Comparison of ENCODE assay signal across 21 cellular contexts in genomic region chr3:112395166-112395894, GRCh38.
DNase-seq lines count a peak whose midpoint lies in the region; ATAC-seq, FAIRE-seq and TF ChIP-seq lines count a peak whose summit lies in the region.
"Had no signal": no experiment of that assay in that cellular context is flagged by ENCODE, and none has a peak within 500 bp of the region (broad histone marks: within the 10 kb centered on the region; RNA-seq: fewer than 3 reads in every experiment).

No MANE protein-coding gene starts in this region.

- intact Hi-C loops in activated CD4-positive, alpha-beta T cell treated with anti-CD3 and anti-CD28 coated beads, Interleukin-2, amount 10 ng/mL, durations not matched to agents 24 days and 14 days (cut with micrococcal nuclease), result no loop called here
- intact Hi-C loops in GM12878 (cut with micrococcal nuclease; ENCODE audit: unreplicated experiment) (no loop called here), lower lobe of right lung (cut with DNase I) (no loop called here), vagina (cut with DNase I) (no loop called here)

- H3K9me3 ChIP-seq in GM12878 (replicated peaks; ENCODE audit: control insufficient read depth, insufficient read depth, low read length), result no peaks in the 10 kb centered on the region; the same call in 1 of the 3 replicates
- no peaks in the 10 kb centered on the region for H3K9me3 ChIP-seq in lower lobe of right lung
- H3K9me3 ChIP-seq in vagina, result no peaks in the 10 kb centered on the region
- H3K9me3 ChIP-seq: HAP-1, tibial artery had no signal

- TF ChIP-seq EP300 in GM12878 (IDR thresholded peaks at IDR 0.05; ENCODE audit: borderline replicate concordance in 1 of 2, control insufficient read depth in 1 of 2, low read depth in 2 of 2, low read length in 2 of 2), result no peak

- RAD21 ChIA-PET in GM12878 (lab: Charles Lee; ENCODE audit: unreplicated experiment), result interaction anchor here (1.0 kb wide), 1 partner anchor 61 kb away, joined by 3 read pairs; no protein-coding TSS in a partner anchor

- H3K4me1 Mint-ChIP-seq in activated CD4-positive, alpha-beta T cell treated with anti-CD3 and anti-CD28 coated beads, Interleukin-2, amount 10 ng/mL, durations not matched to agents 24 days and 14 days, result peaks cover 41% of the 10 kb centered on the region

- H3K4me2 ChIP-seq in GM12878 (ENCODE audit: control insufficient read depth, insufficient read depth), result no peak overlapping the region

- 43% methylated on average over 5 of the region's 5 CpGs for WGBS in GM12878 (ENCODE audit: insufficient coverage, insufficient replicate concordance, low lambda C conversion rate, missing lambda C conversion rate)

- H2AFZ ChIP-seq in GM12878 (ENCODE audit: control insufficient read depth, low read depth, low read length), result peak overlapping the region; percentile 22; the same call in 1 of the 2 replicates

- no peak overlapping the region for H3K9ac ChIP-seq in GM12878 (ENCODE audit: control insufficient read depth, insufficient read depth, low read length)

- H3K36me3 ChIP-seq in GM12878 (ENCODE audit: control insufficient read depth in 2 of 2, insufficient read depth in 2 of 2, low read length in 1 of 2), result no peaks in the 10 kb centered on the region
- H3K36me3 ChIP-seq in lower lobe of right lung, result no peaks in the 10 kb centered on the region
- no peaks in the 10 kb centered on the region for H3K36me3 ChIP-seq in vagina
- H3K36me3 ChIP-seq: HAP-1, right atrium auricular region, tibial artery had no signal

- TF ChIP-seq POLR2A in GM12878 (IDR thresholded peaks at IDR 0.05; ENCODE audit: low read depth, low read length) (no peak), vagina (IDR thresholded peaks at IDR 0.05) (no peak)

- no peak overlapping the region for H3K27ac ChIP-seq in GM12878 (ENCODE audit: control insufficient read depth, insufficient read depth)
- H3K27ac ChIP-seq in lower lobe of right lung, result peak overlapping the region; percentile 9
- H3K27ac ChIP-seq in vagina, result peak overlapping the region; percentile 13
- H3K27ac ChIP-seq in RWPE1, result no peak overlapping the region
- H3K27ac ChIP-seq: right atrium auricular region had no signal

- peak overlapping the region; percentile 1 for H3K27ac Mint-ChIP-seq in activated CD4-positive, alpha-beta T cell treated with anti-CD3 and anti-CD28 coated beads, Interleukin-2, amount 10 ng/mL, durations not matched to agents 24 days and 14 days
- H3K27ac Mint-ChIP-seq: endodermal cell; natural killer cell treated with Interleukin-12 subunit alpha and Interleukin-12 subunit beta and Interleukin-15 and Interleukin-18, amount 100 ng/mL, for 72 hours; T-cell had no signal

- peak; percentile 50 for DNase-seq in activated CD4-positive, alpha-beta T cell treated with anti-CD3 and anti-CD28 coated beads, Interleukin-2, amount 10 ng/mL, durations not matched to agents 24 days and 14 days
- DNase-seq in activated CD4-positive, alpha-beta T cell treated with anti-CD3 and anti-CD28 coated beads, Interleukin-2, amount 50 U/mL, for 48 hours, result no peak
- DNase-seq in GM12878 (ENCODE audit: low read depth, low spot score) (no peak), lower lobe of right lung (no peak), vagina (ENCODE audit: extremely low spot score in 2 of 2) (no peak), RWPE1 (ENCODE audit: low spot score) (no peak)
- DNase-seq: activated naive CD4-positive, alpha-beta T cell treated with anti-CD3 and anti-CD28 coated beads, Interleukin-2, amount 50 U/mL, for 16 hours; Caco-2; central memory CD4-positive, alpha-beta T cell; endodermal cell; left cardiac atrium; NCI-H187 treated with DMSO at 0.1 percent for 48 hours; NCI-H748 treated with DMSO at 0.1 percent for 48 hours; stimulated activated CD4-positive, alpha-beta T cell treated with anti-CD3 and anti-CD28 coated beads, Interleukin-2, amount 100 ng/mL, for 24 hours; T-cell; tibial artery had no signal

- TF ChIP-seq CTCF in GM12878 (IDR thresholded peaks at IDR 0.05 in 2 of 3, conservative IDR thresholded peaks at IDR 0.05 in 1 of 3; ENCODE audit: control insufficient read depth in 2 of 3, extremely low read depth in 1 of 3, insufficient read depth in 1 of 3, low read depth in 3 of 3, low read length in 3 of 3) (no peak), lower lobe of right lung (IDR thresholded peaks at IDR 0.05) (no peak), vagina (IDR thresholded peaks at IDR 0.05) (no peak), RWPE1 (conservative IDR thresholded peaks at IDR 0.05; ENCODE audit: low read depth) (no peak)

- no peaks in the 10 kb centered on the region for H3K79me2 ChIP-seq in GM12878 (ENCODE audit: control insufficient read depth, insufficient read depth, low read length)

- no peaks in the 10 kb centered on the region for H3K27me3 Mint-ChIP-seq in activated CD4-positive, alpha-beta T cell treated with anti-CD3 and anti-CD28 coated beads, Interleukin-2, amount 10 ng/mL, durations not matched to agents 24 days and 14 days
- H3K27me3 Mint-ChIP-seq: T-cell had no signal

- SMC1A ChIA-PET in GM12878 (lab: Charles Lee; ENCODE audit: uncharacterized antibody, unreplicated experiment), result interaction anchor here (0.6 to 1.9 kb wide), 6 partner anchors 9 to 62 kb away, joined by 3 to 5 read pairs (median 4); no protein-coding TSS in a partner anchor

- no peak for FAIRE-seq in GM12878 (lab: Jason Lieb, UNC)

- H3K4me3 ChIP-seq in GM12878 (no peak overlapping the region), lower lobe of right lung (no peak overlapping the region), vagina (no peak overlapping the region)
- H3K4me3 ChIP-seq: HAP-1, right atrium auricular region, tibial artery had no signal

- H3K9me3 Mint-ChIP-seq in activated CD4-positive, alpha-beta T cell treated with anti-CD3 and anti-CD28 coated beads, Interleukin-2, amount 10 ng/mL, durations not matched to agents 24 days and 14 days, result peaks cover 13% of the 10 kb centered on the region
- H3K9me3 Mint-ChIP-seq: natural killer cell treated with Interleukin-12 subunit alpha and Interleukin-12 subunit beta and Interleukin-15 and Interleukin-18, amount 100 ng/mL, for 72 hours had no signal

- CTCF ChIA-PET in GM12878 (lab: Yijun Ruan, JAX) (interaction anchor here (0.6 to 1.5 kb wide), 3 partner anchors 9 to 102 kb away, joined by 3 to 6 read pairs (median 3); partner anchors contain the start of gene SLC9C1), RWPE1 (lab: Yijun Ruan, JAX) (interaction anchor here (0.7 to 0.9 kb wide), 2 partner anchors 9 to 33 kb away, joined by 3 read pairs; no protein-coding TSS in a partner anchor)

- in situ Hi-C loops in GM12878 (cut with MboI), result no loop called here

- no TSS peak for BruUV-seq in GM12878 (replicated peaks; lab: Mats Ljungman, UMichigan)

- H3K36me3 Mint-ChIP-seq in activated CD4-positive, alpha-beta T cell treated with anti-CD3 and anti-CD28 coated beads, Interleukin-2, amount 10 ng/mL, durations not matched to agents 24 days and 14 days (ENCODE audit: low read depth), result peaks cover 5% of the 10 kb centered on the region
- H3K36me3 Mint-ChIP-seq: natural killer cell treated with Interleukin-12 subunit alpha and Interleukin-12 subunit beta and Interleukin-15 and Interleukin-18, amount 100 ng/mL, for 72 hours had no signal

- H3K4me1 ChIP-seq in GM12878 (ENCODE audit: control insufficient read depth, insufficient read depth, low read length) (peaks cover 6% of the 10 kb centered on the region; the same call in 1 of the 2 replicates), lower lobe of right lung (peaks cover 32% of the 10 kb centered on the region), vagina (peaks cover 18% of the 10 kb centered on the region)

- POLR2A ChIA-PET in GM12878 (lab: Charles Lee), result interaction anchor here (0.7 to 1.5 kb wide), 2 partner anchors 11 to 63 kb away, joined by 3 to 6 read pairs; no protein-coding TSS in a partner anchor
- POLR2A ChIA-PET in RWPE1 (lab: Yijun Ruan, JAX; ENCODE audit: low non-redundant PET), result interaction anchor here (0.6 kb wide), 1 partner anchor 60 kb away, joined by 4 read pairs; no protein-coding TSS in a partner anchor

- no peak overlapping the region for H3K4me3 Mint-ChIP-seq in activated CD4-positive, alpha-beta T cell treated with anti-CD3 and anti-CD28 coated beads, Interleukin-2, amount 10 ng/mL, durations not matched to agents 24 days and 14 days
- H3K4me3 Mint-ChIP-seq: endodermal cell; natural killer cell treated with Interleukin-12 subunit alpha and Interleukin-12 subunit beta and Interleukin-15 and Interleukin-18, amount 100 ng/mL, for 72 hours; T-cell had no signal

- TF ChIP-seq RAD21 in GM12878 (IDR thresholded peaks at IDR 0.05; ENCODE audit: insufficient read depth, low read depth, low read length), result no peak

- no peaks in the 10 kb centered on the region for H4K20me1 ChIP-seq in GM12878 (ENCODE audit: control insufficient read depth, insufficient read depth)

- no peaks in the 10 kb centered on the region for H3K27me3 ChIP-seq in GM12878 (replicated peaks in 1 of 2; ENCODE audit: control insufficient read depth in 2 of 2, insufficient read depth in 2 of 2, low read length in 1 of 2)
- H3K27me3 ChIP-seq in lower lobe of right lung (ENCODE audit: low read depth), result no peaks in the 10 kb centered on the region
- H3K27me3 ChIP-seq in vagina, result no peaks in the 10 kb centered on the region
- H3K27me3 ChIP-seq: right atrium auricular region, tibial artery had no signal

- ATAC-seq in GM12878 (no peak), lower lobe of right lung (peak in 1 of 2 donors; percentile 20), HG03571 (IDR thresholded peaks at IDR 0.05; ENCODE audit: unreplicated experiment) (no peak), GM18520 (IDR thresholded peaks at IDR 0.05; ENCODE audit: unreplicated experiment) (no peak)
- ATAC-seq: natural killer cell treated with Interleukin-12 subunit alpha and Interleukin-12 subunit beta and Interleukin-15 and Interleukin-18, amount 100 ng/mL, for 72 hours; T-cell had no signal

TF ChIP-seq in GM12878, 131 proteins besides CTCF, POLR2A, EP300 and RAD21:
- TF ChIP-seq TCF12 (IDR thresholded peaks at IDR 0.05; ENCODE audit: low read depth, low read length) (no peak), HCFC1 (IDR thresholded peaks at IDR 0.05; ENCODE audit: low read length) (no peak), MTA2 (IDR thresholded peaks at IDR 0.05; ENCODE audit: low read depth) (no peak), ETV6 (conservative IDR thresholded peaks at IDR 0.05 in 1 of 2, IDR thresholded peaks at IDR 0.05 in 1 of 2; ENCODE audit: borderline replicate concordance in 1 of 2, low read depth in 1 of 2) (no peak)
TF ChIP-seq in GM12878: peak in this region for 0.

Comparison
In these comparisons a context has a peak if more than half of its experiments do, and no peak if none do; other contexts are left out.
1. H3K27ac ChIP-seq: peak in lower lobe of right lung (single experiment) and vagina (single experiment); none in GM12878 (single experiment) and RWPE1 (single experiment).